12 cellular contexts compared by ENCODE assay signal in genomic region chr22:37591823-37592404, GRCh38. TPM values are rescaled to one million over a fixed set of nuclear protein-coding genes. Genes with fewer than 3 reads are reported as not detected.
DNase-seq lines count a peak whose midpoint lies in the region; ATAC-seq and TF ChIP-seq lines count a peak whose summit lies in the region.
"Had no signal": no experiment of that assay in that cellular context is flagged by ENCODE, and none has a peak within 500 bp of the region (broad histone marks: within the 10 kb centered on the region; RNA-seq: fewer than 3 reads in every experiment).

No MANE protein-coding gene starts in this region.

- peaks cover 0 to 2% (median 0%) of the 10 kb centered on the region in 8 donors for H3K9me3 Mint-ChIP-seq in CD4-positive, alpha-beta memory T cell
- no peaks in the 10 kb centered on the region for H3K9me3 Mint-ChIP-seq in brain
- H3K9me3 Mint-ChIP-seq: endodermal cell had no signal

- no peak overlapping the region for H3K27ac ChIP-seq in CD4-positive, alpha-beta memory T cell (ENCODE audit: low read depth, low read length)
- no peak overlapping the region for H3K27ac ChIP-seq in WERI-Rb-1
- H3K27ac ChIP-seq: right lobe of liver had no signal

- H3K27ac Mint-ChIP-seq in CD4-positive, alpha-beta memory T cell = peak overlapping the region in 6 of 7 donors; percentile 13 to 89 (median 86)
- peak overlapping the region in 4 of 5 experiments; percentile 77 to 89 (median 80) for H3K27ac Mint-ChIP-seq in brain

- ATAC-seq in GM18520 (IDR thresholded peaks at IDR 0.05; ENCODE audit: unreplicated experiment) (no peak), left colon (no peak)

- CTCF ChIA-PET in CD4-positive, alpha-beta memory T cell (lab: Charles Lee; ENCODE audit: partially characterized antibody) = interaction anchor here (0.7 to 8.1 kb wide), 34 partner anchors 10 to 348 kb away, joined by 3 to 122 read pairs (median 5); partner anchors contain the start of genes GGA1, LGALS2, NOL12 and PDXP

- peaks cover 9 to 14% (median 11%) of the 10 kb centered on the region in 4 donors for H3K4me1 Mint-ChIP-seq in CD4-positive, alpha-beta memory T cell
- H3K4me1 Mint-ChIP-seq in brain = peaks cover 22% of the 10 kb centered on the region

- peak overlapping the region; percentile 74 to 86 (median 82) for H3K4me3 Mint-ChIP-seq in CD4-positive, alpha-beta memory T cell
- H3K4me3 Mint-ChIP-seq in brain = peak overlapping the region; percentile 77 to 86 (median 81)
- H3K4me3 Mint-ChIP-seq: endodermal cell had no signal

- peak overlapping the region in 1 of 2 donors; percentile 16 for H3K4me3 ChIP-seq in CD4-positive, alpha-beta memory T cell (ENCODE audit: low read length in 2 of 2)
- H3K4me3 ChIP-seq in Jurkat, Clone E6-1 (ENCODE audit: low read length) = peak overlapping the region; percentile 54
- H3K4me3 ChIP-seq in neuron (ENCODE audit: low read length) (peak overlapping the region; percentile 39), WERI-Rb-1 (ENCODE audit: low read depth, low read length) (no peak overlapping the region)
- H3K4me3 ChIP-seq: right lobe of liver had no signal

- no peaks in the 10 kb centered on the region for H3K27me3 ChIP-seq in CD4-positive, alpha-beta memory T cell (ENCODE audit: insufficient read depth, low read length)
- H3K27me3 ChIP-seq in neuron (ENCODE audit: insufficient read depth, low read length) (peaks cover 7% of the 10 kb centered on the region), WERI-Rb-1 (ENCODE audit: insufficient read depth, low read depth, severe bottlenecking) (no peaks in the 10 kb centered on the region)
- H3K27me3 ChIP-seq: right lobe of liver had no signal

- peaks cover 6% of the 10 kb centered on the region for H3K4me1 ChIP-seq in CD4-positive, alpha-beta memory T cell (ENCODE audit: insufficient read depth, low read length)
- H3K4me1 ChIP-seq in neuron (ENCODE audit: insufficient read depth, low read length) = no peaks in the 10 kb centered on the region

- intact Hi-C loops in CD4-positive, alpha-beta memory T cell (cut with micrococcal nuclease) = loop anchor here (1.0 kb wide), 3 partner anchors 16 to 54 kb away; partner anchors contain the start of gene GGA1
- intact Hi-C loops in posterior cingulate gyrus (cut with DNase I) = loop anchor here (1.0 kb wide), 1 partner anchor 54 kb away; no protein-coding TSS in a partner anchor
- intact Hi-C loops in left colon (cut with DNase I, micrococcal nuclease) = loop anchor here in 1 of 2 donors (10.0 kb wide), 1 partner anchor 57 kb away; no protein-coding TSS in a partner anchor

- H2AFZ ChIP-seq in neuron (ENCODE audit: low read depth, low read length) = no peak overlapping the region

- no peak for DNase-seq in CD4-positive, alpha-beta memory T cell
- no peak for DNase-seq in Jurkat, Clone E6-1 (ENCODE audit: low read depth, low spot score)
- DNase-seq in posterior cingulate gyrus (no peak), WERI-Rb-1 (no peak), left colon (no peak)
- DNase-seq: NCI-H1930 had no signal

- POLR2A ChIA-PET in CD4-positive, alpha-beta memory T cell (lab: Charles Lee; ENCODE audit: partially characterized antibody) = interaction anchor here (0.8 to 2.2 kb wide), 20 partner anchors 10 to 277 kb away, joined by 3 to 43 read pairs (median 5); partner anchors contain the start of genes GGA1, LGALS1, MFNG and NOL12

- H3K9me3 ChIP-seq in CD4-positive, alpha-beta memory T cell (ENCODE audit: control insufficient read depth in 1 of 2, low read length in 2 of 2) = no peaks in the 10 kb centered on the region
- H3K9me3 ChIP-seq in neuron (ENCODE audit: low read length) = no peaks in the 10 kb centered on the region
- no peaks in the 10 kb centered on the region for H3K9me3 ChIP-seq in WERI-Rb-1 (ENCODE audit: severe bottlenecking)
- H3K9me3 ChIP-seq: right lobe of liver had no signal

- no peaks in the 10 kb centered on the region for H3K36me3 Mint-ChIP-seq in CD4-positive, alpha-beta memory T cell
- no peaks in the 10 kb centered on the region for H3K36me3 Mint-ChIP-seq in brain

- peaks cover 6 to 9% of the 10 kb centered on the region in 2 donors for H3K27me3 Mint-ChIP-seq in CD4-positive, alpha-beta memory T cell
- peaks cover 17% of the 10 kb centered on the region for H3K27me3 Mint-ChIP-seq in brain

- TF ChIP-seq CTCF in brain (conservative IDR thresholded peaks at IDR 0.05) (no peak), WERI-Rb-1 (IDR thresholded peaks at IDR 0.05; ENCODE audit: low read depth, low read length) (no peak)

- H3K36me3 ChIP-seq in CD4-positive, alpha-beta memory T cell (ENCODE audit: insufficient read depth, low read length) = no peaks in the 10 kb centered on the region
- H3K36me3 ChIP-seq in neuron (ENCODE audit: insufficient read depth, low read length) (no peaks in the 10 kb centered on the region), WERI-Rb-1 (no peaks in the 10 kb centered on the region)
- H3K36me3 ChIP-seq: right lobe of liver had no signal

RNA-seq across cellular contexts. Expression of gene LGALS2, which starts 12.0 kb away (rescaled TPM):
- 1 to 10 TPM in 1 of 2 experiments, not detected in 1; 1.0 TPM for total RNA-seq in CD4-positive, alpha-beta memory T cell
- polyA plus RNA-seq in CD4-positive, alpha-beta memory T cell = not detected
- not detected for polyA plus RNA-seq in Jurkat, Clone E6-1 (2012; ENCODE audit: insufficient read depth, insufficient read length)
- not detected for polyA plus RNA-seq in brain (ENCODE audit: insufficient read depth, low read depth, low replicate concordance)
- 10 to 100 TPM; 42.9 to 44.5 TPM for total RNA-seq in left colon
- total RNA-seq: RPMI7951 had no signal

RNA-seq across cellular contexts. Expression of gene GGA1, which starts 16.7 kb away (rescaled TPM):
- total RNA-seq in CD4-positive, alpha-beta memory T cell = 100 to 1,000 TPM; 108 to 109 TPM
- 10 to 100 TPM; 16.3 to 26.7 TPM for polyA plus RNA-seq in CD4-positive, alpha-beta memory T cell
- 53.3 TPM for polyA plus RNA-seq in Jurkat, Clone E6-1 (2012; ENCODE audit: insufficient read depth, insufficient read length)
- polyA plus RNA-seq in brain (ENCODE audit: insufficient read depth, low read depth, low replicate concordance) = 41.6 TPM
- total RNA-seq in left colon = 10 to 100 TPM; 56.9 to 73.3 TPM

RNA-seq across cellular contexts. Expression of gene CDC42EP1, which starts 31.6 kb away (rescaled TPM):
- total RNA-seq in CD4-positive, alpha-beta memory T cell = not detected
- polyA plus RNA-seq in CD4-positive, alpha-beta memory T cell = not detected
- not detected for polyA plus RNA-seq in Jurkat, Clone E6-1 (2012; ENCODE audit: insufficient read depth, insufficient read length)
- 69.7 TPM for polyA plus RNA-seq in brain (ENCODE audit: insufficient read depth, low read depth, low replicate concordance)
- total RNA-seq in left colon = 10 to 100 TPM; 52.2 to 64.1 TPM

RNA-seq across cellular contexts. Expression of gene SH3BP1, which starts 47.6 kb away (rescaled TPM):
- 10 to 100 TPM; 84.0 to 89.2 TPM for total RNA-seq in CD4-positive, alpha-beta memory T cell
- polyA plus RNA-seq in CD4-positive, alpha-beta memory T cell = 10 to 100 TPM; 17.6 to 30.3 TPM
- 17.7 TPM for polyA plus RNA-seq in Jurkat, Clone E6-1 (2012; ENCODE audit: insufficient read depth, insufficient read length)
- 7.6 TPM for polyA plus RNA-seq in brain (ENCODE audit: insufficient read depth, low read depth, low replicate concordance)
- total RNA-seq in left colon = 100 to 1,000 TPM in 1 of 2 donors, 10 to 100 TPM in 1; 77.4 to 121 TPM

Comparison
In these comparisons a context has a peak if more than half of its experiments do, and no peak if none do; other contexts are left out.
1. RNA of gene LGALS2, which starts 12.0 kb away (total RNA-seq): 42.9 to 44.5 TPM in left colon; 1.0 TPM in CD4-positive, alpha-beta memory T cell; every median in the first group is over 10 times any median in the second.
2. RNA of gene CDC42EP1, which starts 31.6 kb away (total RNA-seq): 52.2 to 64.1 TPM in left colon; not detected in CD4-positive, alpha-beta memory T cell; every median in the first group is over 10 times any median in the second.